Comparison of ENCODE assay signal across 1 cellular context in the genomic region with DNA sequence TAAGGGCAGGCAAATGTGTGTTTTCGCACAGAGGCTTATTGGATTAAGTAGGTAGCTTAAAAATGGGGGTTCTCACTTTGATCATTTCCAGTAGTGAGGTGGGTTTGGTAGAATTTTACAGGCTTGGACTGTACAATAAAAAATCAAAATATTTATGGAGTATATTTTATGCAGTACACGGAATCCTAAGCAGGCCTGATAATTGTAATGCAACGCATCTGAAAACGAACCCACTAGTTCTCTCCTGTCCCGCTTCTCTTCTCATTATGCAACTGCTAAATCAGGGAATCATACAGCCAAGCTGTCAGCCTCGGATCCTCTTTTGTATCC.
TF ChIP-seq lines count a peak whose summit lies in the region.

No MANE protein-coding gene starts in this region.

TF ChIP-seq in HepG2, 621 proteins besides CTCF, POLR2A, EP300 and RAD21:
- TF ChIP-seq TOE1 (CRISPR knock-in tag; IDR thresholded peaks at IDR 0.05): 0 out of 2 replicates have a peak, but pooled peaks have one; percentile 1
- TF ChIP-seq, protein P1, sequence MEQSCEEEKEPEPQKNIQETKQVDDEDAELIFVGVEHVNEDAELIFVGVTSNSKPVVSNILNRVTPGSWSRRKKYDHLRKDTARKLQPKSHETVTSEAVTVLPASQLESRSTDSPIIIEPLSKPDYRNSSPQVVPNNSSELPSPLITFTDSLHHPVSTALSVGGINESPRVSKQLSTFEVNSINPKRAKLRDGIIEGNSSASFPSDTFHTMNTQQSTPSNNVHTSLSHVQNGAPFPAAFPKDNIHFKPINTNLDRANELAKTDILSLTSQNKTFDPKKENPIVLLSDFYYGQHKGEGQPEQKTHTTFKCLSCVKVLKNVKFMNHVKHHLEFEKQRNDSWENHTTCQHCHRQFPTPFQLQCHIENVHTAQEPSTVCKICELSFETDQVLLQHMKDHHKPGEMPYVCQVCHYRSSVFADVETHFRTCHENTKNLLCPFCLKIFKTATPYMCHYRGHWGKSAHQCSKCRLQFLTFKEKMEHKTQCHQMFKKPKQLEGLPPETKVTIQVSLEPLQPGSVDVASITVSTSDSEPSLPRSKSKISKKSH (CRISPR knock-in tag; IDR thresholded peaks at IDR 0.05; ENCODE audit: borderline replicate concordance): no peak
- TF ChIP-seq EHMT2 (IDR thresholded peaks at IDR 0.05; ENCODE audit: borderline replicate concordance, low read depth, low read length): peak; percentile 42; the same call in 1 of the 2 replicates
- TF ChIP-seq BCL3 (CRISPR knock-in tag; IDR thresholded peaks at IDR 0.05): no peak
- TF ChIP-seq ZNF264 (CRISPR knock-in tag; IDR thresholded peaks at IDR 0.05): 0 out of 2 replicates have a peak, but pooled peaks have one; percentile 0
- TF ChIP-seq ZNF749 (CRISPR knock-in tag; IDR thresholded peaks at IDR 0.05; ENCODE audit: borderline replicate concordance): 0 out of 2 replicates have a peak, but pooled peaks have one; percentile 8
- no peak for TF ChIP-seq SMC3 (IDR thresholded peaks at IDR 0.05; ENCODE audit: low read length)
- TF ChIP-seq, protein P2, sequence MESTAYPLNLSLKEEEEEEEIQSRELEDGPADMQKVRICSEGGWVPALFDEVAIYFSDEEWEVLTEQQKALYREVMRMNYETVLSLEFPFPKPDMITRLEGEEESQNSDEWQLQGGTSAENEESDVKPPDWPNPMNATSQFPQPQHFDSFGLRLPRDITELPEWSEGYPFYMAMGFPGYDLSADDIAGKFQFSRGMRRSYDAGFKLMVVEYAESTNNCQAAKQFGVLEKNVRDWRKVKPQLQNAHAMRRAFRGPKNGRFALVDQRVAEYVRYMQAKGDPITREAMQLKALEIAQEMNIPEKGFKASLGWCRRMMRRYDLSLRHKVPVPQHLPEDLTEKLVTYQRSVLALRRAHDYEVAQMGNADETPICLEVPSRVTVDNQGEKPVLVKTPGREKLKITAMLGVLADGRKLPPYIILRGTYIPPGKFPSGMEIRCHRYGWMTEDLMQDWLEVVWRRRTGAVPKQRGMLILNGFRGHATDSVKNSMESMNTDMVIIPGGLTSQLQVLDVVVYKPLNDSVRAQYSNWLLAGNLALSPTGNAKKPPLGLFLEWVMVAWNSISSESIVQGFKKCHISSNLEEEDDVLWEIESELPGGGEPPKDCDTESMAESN (CRISPR knock-in tag; conservative IDR thresholded peaks at IDR 0.05): 0 out of 2 replicates have a peak, but pooled peaks have one; percentile 5
- TF ChIP-seq GABPA (IDR thresholded peaks at IDR 0.05; ENCODE audit: low read depth, low read length): no peak
- peak; percentile 15; the same call in 1 of the 2 replicates for TF ChIP-seq GABPA (CRISPR knock-in tag; IDR thresholded peaks at IDR 0.05; ENCODE audit: low read depth)
- TF ChIP-seq PCBP1 (IDR thresholded peaks at IDR 0.05; ENCODE audit: borderline replicate concordance, low read depth, low read length): no peak
- 0 out of 2 replicates have a peak, but pooled peaks have one; percentile 4 for TF ChIP-seq NR2C2 (CRISPR knock-in tag; IDR thresholded peaks at IDR 0.05; ENCODE audit: borderline replicate concordance)
- no peak for TF ChIP-seq ZNF687 (CRISPR knock-in tag; IDR thresholded peaks at IDR 0.05)
- TF ChIP-seq ZNF230 (CRISPR knock-in tag; IDR thresholded peaks at IDR 0.05): 0 out of 2 replicates have a peak, but pooled peaks have one; percentile 16
- no peak for TF ChIP-seq MIXL1 (CRISPR knock-in tag; IDR thresholded peaks at IDR 0.05)
- 0 out of 2 replicates have a peak, but pooled peaks have one; percentile 4 for TF ChIP-seq ZBTB25 (CRISPR knock-in tag; IDR thresholded peaks at IDR 0.05)
- 0 out of 2 replicates have a peak, but pooled peaks have one; percentile 18 for TF ChIP-seq ATF7-NPFF (CRISPR knock-in tag; IDR thresholded peaks at IDR 0.05; ENCODE audit: low read depth)
- TF ChIP-seq PHF21A (CRISPR knock-in tag; IDR thresholded peaks at IDR 0.05): peak; percentile 30
- TF ChIP-seq, protein P3, sequence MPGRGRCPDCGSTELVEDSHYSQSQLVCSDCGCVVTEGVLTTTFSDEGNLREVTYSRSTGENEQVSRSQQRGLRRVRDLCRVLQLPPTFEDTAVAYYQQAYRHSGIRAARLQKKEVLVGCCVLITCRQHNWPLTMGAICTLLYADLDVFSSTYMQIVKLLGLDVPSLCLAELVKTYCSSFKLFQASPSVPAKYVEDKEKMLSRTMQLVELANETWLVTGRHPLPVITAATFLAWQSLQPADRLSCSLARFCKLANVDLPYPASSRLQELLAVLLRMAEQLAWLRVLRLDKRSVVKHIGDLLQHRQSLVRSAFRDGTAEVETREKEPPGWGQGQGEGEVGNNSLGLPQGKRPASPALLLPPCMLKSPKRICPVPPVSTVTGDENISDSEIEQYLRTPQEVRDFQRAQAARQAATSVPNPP (CRISPR knock-in tag; IDR thresholded peaks at IDR 0.05): 0 out of 2 replicates have a peak, but pooled peaks have one; percentile 14
- TF ChIP-seq, protein P4, sequence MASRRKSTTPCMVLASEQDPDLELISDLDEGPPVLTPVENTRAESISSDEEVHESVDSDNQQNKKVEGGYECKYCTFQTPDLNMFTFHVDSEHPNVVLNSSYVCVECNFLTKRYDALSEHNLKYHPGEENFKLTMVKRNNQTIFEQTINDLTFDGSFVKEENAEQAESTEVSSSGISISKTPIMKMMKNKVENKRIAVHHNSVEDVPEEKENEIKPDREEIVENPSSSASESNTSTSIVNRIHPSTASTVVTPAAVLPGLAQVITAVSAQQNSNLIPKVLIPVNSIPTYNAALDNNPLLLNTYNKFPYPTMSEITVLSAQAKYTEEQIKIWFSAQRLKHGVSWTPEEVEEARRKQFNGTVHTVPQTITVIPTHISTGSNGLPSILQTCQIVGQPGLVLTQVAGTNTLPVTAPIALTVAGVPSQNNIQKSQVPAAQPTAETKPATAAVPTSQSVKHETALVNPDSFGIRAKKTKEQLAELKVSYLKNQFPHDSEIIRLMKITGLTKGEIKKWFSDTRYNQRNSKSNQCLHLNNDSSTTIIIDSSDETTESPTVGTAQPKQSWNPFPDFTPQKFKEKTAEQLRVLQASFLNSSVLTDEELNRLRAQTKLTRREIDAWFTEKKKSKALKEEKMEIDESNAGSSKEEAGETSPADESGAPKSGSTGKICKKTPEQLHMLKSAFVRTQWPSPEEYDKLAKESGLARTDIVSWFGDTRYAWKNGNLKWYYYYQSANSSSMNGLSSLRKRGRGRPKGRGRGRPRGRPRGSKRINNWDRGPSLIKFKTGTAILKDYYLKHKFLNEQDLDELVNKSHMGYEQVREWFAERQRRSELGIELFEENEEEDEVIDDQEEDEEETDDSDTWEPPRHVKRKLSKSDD (CRISPR knock-in tag; IDR thresholded peaks at IDR 0.05; ENCODE audit: low read depth): 0 out of 2 replicates have a peak, but pooled peaks have one; percentile 11
